In the genomic region with DNA sequence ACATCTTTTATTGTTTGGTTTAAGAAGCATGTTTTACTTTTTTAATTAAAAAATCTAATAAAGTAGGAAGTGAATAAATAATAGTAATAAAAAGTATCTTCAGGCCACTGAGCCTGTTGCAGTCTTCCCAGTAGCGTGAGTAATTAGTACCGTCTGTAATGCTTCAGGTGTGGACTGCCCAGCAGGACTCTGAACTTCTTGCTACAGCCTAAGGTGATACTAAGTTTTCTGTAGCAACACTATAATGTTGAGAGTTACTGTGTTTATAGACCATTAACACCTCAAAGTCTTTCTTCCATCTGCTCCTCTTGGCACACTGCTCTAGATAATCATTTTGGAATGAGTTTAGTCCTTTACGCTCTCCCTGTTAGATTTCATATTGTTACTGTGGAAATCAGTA, we compare ENCODE assay signal across 16 cellular contexts. TPM values are rescaled to one million over a fixed set of nuclear protein-coding genes. Genes with fewer than 3 reads are reported as not detected.
DNase-seq lines count a peak whose midpoint lies in the region; ATAC-seq and TF ChIP-seq lines count a peak whose summit lies in the region.
"Had no signal": no experiment of that assay in that cellular context is flagged by ENCODE, and none has a peak within 500 bp of the region (broad histone marks: within the 10 kb centered on the region; RNA-seq: fewer than 3 reads in every experiment).

No MANE protein-coding gene starts in this region.

- DNase-seq in NCI-H446 treated with DMSO at 0.1 percent for 48 hours (lab: John Stamatoyannopoulos, UW) (peak; percentile 41), NCI-H446 (lab: John Stamatoyannopoulos, UW) (no peak), GM23338 (ENCODE audit: low spot score) (no peak), GOT3 (lab: John Stamatoyannopoulos, UW) (no peak), right cardiac atrium (no peak)
- DNase-seq in naive thymus-derived CD4-positive, alpha-beta T cell = no peak
- no peak for DNase-seq in activated CD4-positive, alpha-beta T cell treated with anti-CD3 and anti-CD28 coated beads, Interleukin-2, amount 10 ng/mL, durations not matched to agents 24 days and 14 days
- DNase-seq: 8988T; Calu3; DMS79 treated with DMSO at 0.1 percent for 48 hours; NCI-H1436; NCI-H1930; NCI-H748 treated with DMSO at 0.1 percent for 48 hours; NK-92 treated with Interleukin-12 subunit alpha and Interleukin-12 subunit beta, amount 100 ng/mL, for 24 hours; Peyer's patch had no signal

- intact Hi-C loops in naive thymus-derived CD4-positive, alpha-beta T cell (cut with micrococcal nuclease) = no loop called here
- intact Hi-C loops in activated CD4-positive, alpha-beta T cell treated with anti-CD3 and anti-CD28 coated beads, Interleukin-2, amount 10 ng/mL, durations not matched to agents 24 days and 14 days (cut with micrococcal nuclease) = no loop called here
- intact Hi-C loops in right cardiac atrium (cut with DNase I) = no loop called here

- peaks cover 36% of the 10 kb centered on the region for H3K36me3 Mint-ChIP-seq in GM23338 (ENCODE audit: low read depth)
- H3K36me3 Mint-ChIP-seq in activated T-helper 17 cell treated with anti-CD3 and anti-CD28 coated beads, Interleukin-2, amount 50 U/mL, for 72 hours (ENCODE audit: low read depth) = peaks cover 69% of the 10 kb centered on the region
- peaks cover 13 to 40% (median 34%) of the 10 kb centered on the region in 5 donors for H3K36me3 Mint-ChIP-seq in naive thymus-derived CD4-positive, alpha-beta T cell
- H3K36me3 Mint-ChIP-seq in activated CD4-positive, alpha-beta T cell treated with anti-CD3 and anti-CD28 coated beads, Interleukin-2, amount 10 ng/mL, durations not matched to agents 24 days and 14 days (ENCODE audit: low read depth) = peaks cover 45% of the 10 kb centered on the region

- no peaks in the 10 kb centered on the region for H3K27me3 Mint-ChIP-seq in GM23338 (ENCODE audit: insufficient read depth, low read depth, poor library complexity)
- H3K27me3 Mint-ChIP-seq in activated T-helper 17 cell treated with anti-CD3 and anti-CD28 coated beads, Interleukin-2, amount 50 U/mL, for 72 hours = no peaks in the 10 kb centered on the region
- H3K27me3 Mint-ChIP-seq in naive thymus-derived CD4-positive, alpha-beta T cell = no peaks in the 10 kb centered on the region
- H3K27me3 Mint-ChIP-seq in activated CD4-positive, alpha-beta T cell treated with anti-CD3 and anti-CD28 coated beads, Interleukin-2, amount 10 ng/mL, durations not matched to agents 24 days and 14 days = no peaks in the 10 kb centered on the region

- H3K4me2 ChIP-seq in GM23338 = peak overlapping the region; percentile 53

- H3K27ac Mint-ChIP-seq in GM23338 = no peak overlapping the region
- peak overlapping the region; percentile 72 for H3K27ac Mint-ChIP-seq in activated T-helper 17 cell treated with anti-CD3 and anti-CD28 coated beads, Interleukin-2, amount 50 U/mL, for 72 hours
- peak overlapping the region in 5 of 9 donors; percentile 1 to 87 (median 59) for H3K27ac Mint-ChIP-seq in naive thymus-derived CD4-positive, alpha-beta T cell
- H3K27ac Mint-ChIP-seq in activated CD4-positive, alpha-beta T cell treated with anti-CD3 and anti-CD28 coated beads, Interleukin-2, amount 10 ng/mL, durations not matched to agents 24 days and 14 days = no peak overlapping the region

- CTCF ChIA-PET in naive thymus-derived CD4-positive, alpha-beta T cell (lab: Charles Lee) = interaction anchor here (0.6 kb wide), 1 partner anchor 210 kb away, joined by 3 read pairs; no protein-coding TSS in a partner anchor

- ATAC-seq in GM23338 (no peak; the same call in 2 of the 3 replicates), right cardiac atrium (no peak)
- no peak for ATAC-seq in activated T-helper 17 cell treated with anti-CD3 and anti-CD28 coated beads, Interleukin-2, amount 50 U/mL, for 72 hours (replicated peaks)
- ATAC-seq in naive thymus-derived CD4-positive, alpha-beta T cell = no peak

- H3K79me2 ChIP-seq in GM23338 (replicated peaks; ENCODE audit: insufficient read depth) = peaks cover 53% of the 10 kb centered on the region

- H3K4me1 ChIP-seq in GM23338 (ENCODE audit: insufficient read depth) = peaks cover 32% of the 10 kb centered on the region
- peaks cover 11 to 16% of the 10 kb centered on the region in 2 donors for H3K4me1 ChIP-seq in naive thymus-derived CD4-positive, alpha-beta T cell (ENCODE audit: control insufficient read depth in 2 of 2, insufficient read depth in 2 of 2, low read length in 2 of 2)
- no peaks in the 10 kb centered on the region for H3K4me1 ChIP-seq in right cardiac atrium (ENCODE audit: control insufficient read depth, insufficient read depth, low read length)
- H3K4me1 ChIP-seq: Peyer's patch had no signal

- no peak overlapping the region for H3K4me3 Mint-ChIP-seq in GM23338
- H3K4me3 Mint-ChIP-seq in activated T-helper 17 cell treated with anti-CD3 and anti-CD28 coated beads, Interleukin-2, amount 50 U/mL, for 72 hours = no peak overlapping the region
- peak overlapping the region in 1 of 10 donors; percentile 35 for H3K4me3 Mint-ChIP-seq in naive thymus-derived CD4-positive, alpha-beta T cell
- no peak overlapping the region for H3K4me3 Mint-ChIP-seq in activated CD4-positive, alpha-beta T cell treated with anti-CD3 and anti-CD28 coated beads, Interleukin-2, amount 10 ng/mL, durations not matched to agents 24 days and 14 days

- no peak overlapping the region for H2AFZ ChIP-seq in GM23338

- 91% methylated on average over 3 of the region's 3 CpGs for WGBS in right cardiac atrium

- H3K4me1 Mint-ChIP-seq in GM23338 = peaks cover 41% of the 10 kb centered on the region
- peaks cover 31% of the 10 kb centered on the region for H3K4me1 Mint-ChIP-seq in activated T-helper 17 cell treated with anti-CD3 and anti-CD28 coated beads, Interleukin-2, amount 50 U/mL, for 72 hours
- H3K4me1 Mint-ChIP-seq in naive thymus-derived CD4-positive, alpha-beta T cell = peaks cover 15 to 60% (median 35%) of the 10 kb centered on the region in 7 donors
- peaks cover 21% of the 10 kb centered on the region for H3K4me1 Mint-ChIP-seq in activated CD4-positive, alpha-beta T cell treated with anti-CD3 and anti-CD28 coated beads, Interleukin-2, amount 10 ng/mL, durations not matched to agents 24 days and 14 days

- H3K27ac ChIP-seq in GM23338 (ENCODE audit: low read depth) = no peak overlapping the region
- H3K27ac ChIP-seq in naive thymus-derived CD4-positive, alpha-beta T cell (ENCODE audit: low read depth, low read length) = no peak overlapping the region
- H3K27ac ChIP-seq in right cardiac atrium (ENCODE audit: low read length) = no peak overlapping the region
- H3K27ac ChIP-seq: Peyer's patch had no signal

- H3K4me3 ChIP-seq in GM23338 (no peak overlapping the region), right cardiac atrium (ENCODE audit: low read length) (no peak overlapping the region)
- no peak overlapping the region for H3K4me3 ChIP-seq in naive thymus-derived CD4-positive, alpha-beta T cell (ENCODE audit: low read length)
- H3K4me3 ChIP-seq: Peyer's patch had no signal

- H3K9me2 ChIP-seq in GM23338 (ENCODE audit: insufficient read depth) = no peaks in the 10 kb centered on the region

- TF ChIP-seq CTCF in GM23338 (conservative IDR thresholded peaks at IDR 0.05; ENCODE audit: low read depth in 2 of 2) = no peak

- H3K9me3 Mint-ChIP-seq in GM23338 = peaks cover 15% of the 10 kb centered on the region
- no peaks in the 10 kb centered on the region for H3K9me3 Mint-ChIP-seq in activated T-helper 17 cell treated with anti-CD3 and anti-CD28 coated beads, Interleukin-2, amount 50 U/mL, for 72 hours
- peaks cover 0 to 4% (median 2%) of the 10 kb centered on the region in 11 donors for H3K9me3 Mint-ChIP-seq in naive thymus-derived CD4-positive, alpha-beta T cell
- no peaks in the 10 kb centered on the region for H3K9me3 Mint-ChIP-seq in activated CD4-positive, alpha-beta T cell treated with anti-CD3 and anti-CD28 coated beads, Interleukin-2, amount 10 ng/mL, durations not matched to agents 24 days and 14 days

- no peaks in the 10 kb centered on the region for H3F3A ChIP-seq in GM23338 (replicated peaks; ENCODE audit: low read depth)

- H3K36me3 ChIP-seq in GM23338 (ENCODE audit: insufficient read depth) = no peaks in the 10 kb centered on the region
- peaks cover 0 to 25% (median 5%) of the 10 kb centered on the region in 3 experiments for H3K36me3 ChIP-seq in naive thymus-derived CD4-positive, alpha-beta T cell (ENCODE audit: control insufficient read depth in 2 of 3, insufficient read depth in 3 of 3, low read length in 3 of 3)

- no peaks in the 10 kb centered on the region for H4K20me1 ChIP-seq in GM23338 (replicated peaks; ENCODE audit: insufficient read depth)

- POLR2A ChIA-PET in naive thymus-derived CD4-positive, alpha-beta T cell (lab: Charles Lee) = interaction anchor here (0.5 to 1.2 kb wide), 2 partner anchors 23 to 29 kb away, joined by 3 to 4 read pairs; a partner anchor contains a TSS

- H3K27me3 ChIP-seq in GM23338 (ENCODE audit: insufficient read depth) (no peaks in the 10 kb centered on the region), right cardiac atrium (ENCODE audit: control insufficient read depth, insufficient read depth) (no peaks in the 10 kb centered on the region)
- H3K27me3 ChIP-seq in naive thymus-derived CD4-positive, alpha-beta T cell (ENCODE audit: control insufficient read depth in 2 of 2, insufficient read depth in 2 of 2, low read length in 2 of 2) = no peaks in the 10 kb centered on the region
- H3K27me3 ChIP-seq: Peyer's patch had no signal

- no peaks in the 10 kb centered on the region for H3K9me3 ChIP-seq in naive thymus-derived CD4-positive, alpha-beta T cell (ENCODE audit: control insufficient read depth in 2 of 3, low read length in 3 of 3)
- H3K9me3 ChIP-seq in right cardiac atrium (ENCODE audit: control insufficient read depth, low read length) = no peaks in the 10 kb centered on the region
- H3K9me3 ChIP-seq: Peyer's patch had no signal

TF ChIP-seq in GM23338, 12 proteins besides CTCF, POLR2A, EP300 and RAD21 (continues in another document):
- no peak for TF ChIP-seq NANOG (IDR thresholded peaks at IDR 0.05; ENCODE audit: borderline replicate concordance)
- no peak for TF ChIP-seq EZH2 (IDR thresholded peaks at IDR 0.05; ENCODE audit: low read depth, unreplicated experiment)
- TF ChIP-seq JUNB (IDR thresholded peaks at IDR 0.05; ENCODE audit: unreplicated experiment) = no peak
- no peak for TF ChIP-seq EZH2phosphoT487 (IDR thresholded peaks at IDR 0.05; ENCODE audit: unreplicated experiment)
- no peak for TF ChIP-seq ZNF331 (CRISPR knock-in tag; IDR thresholded peaks at IDR 0.05; ENCODE audit: low read depth)
- no peak for TF ChIP-seq POLR2AphosphoS5 (IDR thresholded peaks at IDR 0.05; ENCODE audit: low read depth)

RNA-seq across cellular contexts. Expression of a gene that starts 28.4 kb away (rescaled TPM):
- 22.9 and 24.7 TPM in 2 replicates for total RNA-seq in GM23338 (2014; rRNA removed; shearing (Covaris generic))
- 17.4 and 18.8 TPM in 2 replicates for polyA plus RNA-seq in GM23338 (2016; fragmentation: Nextera tagmentation; extraction: Ambion mirVana)
- total RNA-seq in activated T-helper 17 cell treated with anti-CD3 and anti-CD28 coated beads, Interleukin-2, amount 50 U/mL, for 72 hours = 10 to 100 TPM; 43.2 to 48.2 TPM
- total RNA-seq in naive thymus-derived CD4-positive, alpha-beta T cell = 10 to 100 TPM; 23.0 to 37.0 (median 27.6) TPM
- polyA plus RNA-seq in naive thymus-derived CD4-positive, alpha-beta T cell = 10 to 100 TPM; 21.9 to 24.3 TPM
- total RNA-seq in activated CD4-positive, alpha-beta T cell treated with anti-CD3 and anti-CD28 coated beads, Interleukin-2, amount 10 ng/mL, durations not matched to agents 24 days and 14 days = 35.0 and 36.5 TPM in 2 replicates
- 10 to 100 TPM; 59.6 to 64.7 (median 63.6) TPM for total RNA-seq in right cardiac atrium
- 30.6 TPM for polyA plus RNA-seq in right cardiac atrium

Comparison
In these comparisons a context has a peak if more than half of its experiments do, and no peak if none do; other contexts are left out.
1. H3K27ac Mint-ChIP-seq: peak in activated T-helper 17 cell treated with anti-CD3 and anti-CD28 coated beads, Interleukin-2, amount 50 U/mL, for 72 hours (single experiment) and naive thymus-derived CD4-positive, alpha-beta T cell (5 of 9); none in GM23338 (single experiment) and activated CD4-positive, alpha-beta T cell treated with anti-CD3 and anti-CD28 coated beads, Interleukin-2, amount 10 ng/mL, durations not matched to agents 24 days and 14 days (single experiment).